ENCODE assay signal across 39 cellular contexts in the genomic region with DNA sequence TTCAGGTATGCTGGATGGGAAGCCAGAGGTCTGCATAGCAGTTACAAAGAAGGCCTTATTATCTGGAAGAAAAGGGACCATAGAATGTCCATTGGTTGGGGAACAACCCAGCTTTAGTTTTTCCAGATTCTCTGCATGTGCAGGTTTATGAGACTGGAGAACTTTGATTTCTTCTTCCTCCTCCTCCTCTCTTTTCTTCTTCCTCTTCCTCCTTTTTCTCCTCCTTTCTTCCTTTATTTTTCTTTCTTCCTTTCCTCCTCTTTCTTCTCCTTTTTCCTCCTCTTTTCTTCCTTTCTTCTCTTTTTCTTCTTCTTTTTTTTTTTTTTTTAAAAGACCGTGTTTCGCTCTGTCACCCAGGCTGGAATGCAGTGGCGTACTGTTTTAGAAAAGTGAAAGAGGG. TPM values are rescaled to one million over a fixed set of nuclear protein-coding genes. Genes with fewer than 3 reads are reported as not detected.
"Had no signal": no experiment of that assay in that cellular context is flagged by ENCODE, and none has a peak within 500 bp of the region (broad histone marks: within the 10 kb centered on the region; RNA-seq: fewer than 3 reads in every experiment).

No MANE protein-coding gene starts in this region.

- H3K36me3 ChIP-seq: ascending aorta, cardiac muscle cell had no signal

- H3K27me3 Mint-ChIP-seq: activated B cell treated with CpG ODN at 0.5 μM for 24 hours; activated CD4-positive, alpha-beta T cell treated with anti-CD3 and anti-CD28 coated beads for 36 hours; activated naive CD4-positive, alpha-beta T cell treated with anti-CD3 and anti-CD28 coated beads, Interleukin-2, amount 10 ng/mL, durations not matched to agents 7 days and 5 days; activated naive CD4-positive, alpha-beta T cell treated with anti-CD3 and anti-CD28 coated beads, Interleukin-2, amount 50 U/mL, for 24 hours; activated naive CD8-positive, alpha-beta T cell; activated naive CD8-positive, alpha-beta T cell treated with anti-CD3 and anti-CD28 coated beads, Interleukin-2, amount 50 U/mL, for 24 hours; central memory CD8-positive, alpha-beta T cell had no signal

- FAIRE-seq: bronchial epithelial cell, TTC549 had no signal

- H3K27ac Mint-ChIP-seq: activated B cell treated with CpG ODN at 0.5 μM for 24 hours; activated CD4-positive, alpha-beta memory T cell treated with anti-CD3 and anti-CD28 coated beads, Interleukin-2, amount 10 ng/mL, durations not matched to agents 7 days and 5 days; activated CD4-positive, alpha-beta T cell treated with anti-CD3 and anti-CD28 coated beads for 36 hours; activated CD4-positive, alpha-beta T cell treated with anti-CD3 and anti-CD28 coated beads, Interleukin-2, amount 10 ng/mL, durations not matched to agents 7 days and 5 days; activated CD8-positive, alpha-beta memory T cell treated with anti-CD3 and anti-CD28 coated beads, Interleukin-2, amount 10 ng/mL, durations not matched to agents 7 days and 5 days; activated CD8-positive, alpha-beta T cell treated with anti-CD3 and anti-CD28 coated beads, Interleukin-2, amount 10 ng/mL, durations not matched to agents 7 days and 5 days; activated naive CD4-positive, alpha-beta T cell treated with anti-CD3 and anti-CD28 coated beads, Interleukin-2, amount 10 ng/mL, durations not matched to agents 7 days and 5 days; activated naive CD4-positive, alpha-beta T cell treated with anti-CD3 and anti-CD28 coated beads, Interleukin-2, amount 50 U/mL, for 24 hours; activated naive CD8-positive, alpha-beta T cell; activated naive CD8-positive, alpha-beta T cell treated with anti-CD3 and anti-CD28 coated beads, Interleukin-2, amount 10 ng/mL, durations not matched to agents 7 days and 5 days; activated naive CD8-positive, alpha-beta T cell treated with anti-CD3 and anti-CD28 coated beads, Interleukin-2, amount 50 U/mL, for 24 hours; activated T-helper 2 cell treated with anti-CD3 and anti-CD28 coated beads, Interferon-gamma antibody, Interleukin-2, Interleukin-4, amounts not matched to agents 10 μg/mL and 5 μg/mL and 100 μg/mL, durations not matched to agents 14 hours and 24 hours and 36 hours; brain; T-helper 1 cell treated with Interleukin-12 subunit alpha and Interleukin-12 subunit beta and Interleukin-4 antibody, amounts not matched to agents 30 μg/mL and 1 μg/mL, for 36 hours; T-helper 2 cell treated with Interferon-gamma antibody and Interleukin-4, amounts not matched to agents 5 μg/mL and 100 μg/mL, for 36 hours had no signal

- H3K27me3 ChIP-seq: ascending aorta, cardiac muscle cell had no signal

- H3K4me3 Mint-ChIP-seq: activated B cell treated with CpG ODN at 0.5 μM for 24 hours; activated CD4-positive, alpha-beta memory T cell treated with anti-CD3 and anti-CD28 coated beads, Interleukin-2, amount 10 ng/mL, durations not matched to agents 7 days and 5 days; activated CD4-positive, alpha-beta T cell treated with anti-CD3 and anti-CD28 coated beads for 36 hours; activated CD4-positive, alpha-beta T cell treated with anti-CD3 and anti-CD28 coated beads, Interleukin-2, amount 10 ng/mL, durations not matched to agents 7 days and 5 days; activated CD8-positive, alpha-beta memory T cell treated with anti-CD3 and anti-CD28 coated beads, Interleukin-2, amount 10 ng/mL, durations not matched to agents 7 days and 5 days; activated CD8-positive, alpha-beta T cell treated with anti-CD3 and anti-CD28 coated beads, Interleukin-2, amount 10 ng/mL, durations not matched to agents 7 days and 5 days; activated naive CD4-positive, alpha-beta T cell treated with anti-CD3 and anti-CD28 coated beads, Interleukin-2, amount 10 ng/mL, durations not matched to agents 7 days and 5 days; activated naive CD4-positive, alpha-beta T cell treated with anti-CD3 and anti-CD28 coated beads, Interleukin-2, amount 50 U/mL, for 24 hours; activated naive CD8-positive, alpha-beta T cell; activated naive CD8-positive, alpha-beta T cell treated with anti-CD3 and anti-CD28 coated beads, Interleukin-2, amount 10 ng/mL, durations not matched to agents 7 days and 5 days; activated naive CD8-positive, alpha-beta T cell treated with anti-CD3 and anti-CD28 coated beads, Interleukin-2, amount 50 U/mL, for 24 hours; activated T-cell treated with anti-CD3 and anti-CD28 coated beads, Interleukin-2, amount 50 U/mL, for 4 hours; brain; central memory CD8-positive, alpha-beta T cell; T-helper 1 cell treated with Interleukin-12 subunit alpha and Interleukin-12 subunit beta and Interleukin-4 antibody, amounts not matched to agents 30 μg/mL and 1 μg/mL, for 36 hours; T-helper 2 cell treated with Interferon-gamma antibody and Interleukin-4, amounts not matched to agents 5 μg/mL and 100 μg/mL, for 36 hours had no signal

- H3K4me1 ChIP-seq: ascending aorta had no signal

- H3K4me3 ChIP-seq: ascending aorta, cardiac muscle cell had no signal

- ATAC-seq: activated CD4-positive, alpha-beta T cell treated with anti-CD3 and anti-CD28 coated beads for 36 hours; activated CD8-positive, alpha-beta memory T cell treated with anti-CD3 and anti-CD28 coated beads, Interleukin-2, amount 10 ng/mL, durations not matched to agents 7 days and 5 days; activated CD8-positive, alpha-beta T cell treated with anti-CD3 and anti-CD28 coated beads, Interleukin-2, amount 10 ng/mL, durations not matched to agents 7 days and 5 days; activated naive CD8-positive, alpha-beta T cell treated with anti-CD3 and anti-CD28 coated beads, Interleukin-2, amount 50 U/mL, for 24 hours; activated T-cell treated with anti-CD3 and anti-CD28 coated beads, Interleukin-2, amount 50 U/mL, for 4 hours had no signal

- H3K36me3 Mint-ChIP-seq: activated naive CD8-positive, alpha-beta T cell; activated naive CD8-positive, alpha-beta T cell treated with anti-CD3 and anti-CD28 coated beads, Interleukin-2, amount 10 ng/mL, durations not matched to agents 7 days and 5 days had no signal

- DNase-seq: activated B cell treated with CpG ODN at 0.5 μM for 24 hours; activated CD4-positive, alpha-beta memory T cell treated with anti-CD3 and anti-CD28 coated beads, Interleukin-2, amount 10 ng/mL, durations not matched to agents 7 days and 5 days; activated CD4-positive, alpha-beta T cell treated with anti-CD3 and anti-CD28 coated beads for 1 hour; activated CD4-positive, alpha-beta T cell treated with anti-CD3 and anti-CD28 coated beads for 36 hours; activated CD4-positive, alpha-beta T cell treated with anti-CD3 and anti-CD28 coated beads for 48 hours; activated CD4-positive, alpha-beta T cell treated with anti-CD3 and anti-CD28 coated beads, Interleukin-2, amount 10 ng/mL, durations not matched to agents 7 days and 5 days; activated CD4-positive, alpha-beta T cell treated with anti-CD3 and anti-CD28 coated beads, Interleukin-2, amount 50 U/mL, for 48 hours; activated CD8-positive, alpha-beta memory T cell treated with anti-CD3 and anti-CD28 coated beads for 24 hours; activated CD8-positive, alpha-beta memory T cell treated with anti-CD3 and anti-CD28 coated beads, Interleukin-2, amount 10 ng/mL, durations not matched to agents 7 days and 5 days; activated CD8-positive, alpha-beta T cell treated with anti-CD3 and anti-CD28 coated beads, Interleukin-2, amount 10 ng/mL, durations not matched to agents 7 days and 5 days; activated effector memory CD4-positive, alpha-beta T cell treated with Interleukin-2 at 50 U/mL for 16 hours; activated gamma-delta T cell; activated naive CD4-positive, alpha-beta T cell treated with Interleukin-2 at 50 U/mL for 16 hours; activated naive CD8-positive, alpha-beta T cell treated with anti-CD3 and anti-CD28 coated beads, Interleukin-2, amount 10 ng/mL, durations not matched to agents 7 days and 5 days; activated naive CD8-positive, alpha-beta T cell treated with anti-CD3 and anti-CD28 coated beads, Interleukin-2, amount 50 U/mL, for 24 hours; activated T-cell treated with anti-CD3 and anti-CD28 coated beads, Interleukin-2, amount 50 U/mL, for 1 hour; activated T-cell treated with anti-CD3 and anti-CD28 coated beads, Interleukin-2, amount 50 U/mL, for 4 hours; amygdala; anterior cingulate cortex; caudate nucleus; cerebellar nuclear complex; T-helper 1 cell; T-helper 2 cell; T-helper 9 cell had no signal

- H3K4me1 Mint-ChIP-seq: activated CD4-positive, alpha-beta T cell treated with anti-CD3 and anti-CD28 coated beads for 36 hours; activated CD8-positive, alpha-beta memory T cell treated with anti-CD3 and anti-CD28 coated beads, Interleukin-2, amount 10 ng/mL, durations not matched to agents 7 days and 5 days; activated naive CD4-positive, alpha-beta T cell treated with anti-CD3 and anti-CD28 coated beads, Interleukin-2, amount 10 ng/mL, durations not matched to agents 7 days and 5 days; activated naive CD4-positive, alpha-beta T cell treated with anti-CD3 and anti-CD28 coated beads, Interleukin-2, amount 50 U/mL, for 24 hours; activated naive CD8-positive, alpha-beta T cell treated with anti-CD3 and anti-CD28 coated beads, Interleukin-2, amount 50 U/mL, for 24 hours; brain; central memory CD8-positive, alpha-beta T cell had no signal

- H3K27ac ChIP-seq: ascending aorta, cardiac muscle cell, VCaP had no signal

- H3K9me3 Mint-ChIP-seq: activated B cell treated with CpG ODN at 0.5 μM for 24 hours; activated CD4-positive, alpha-beta memory T cell treated with anti-CD3 and anti-CD28 coated beads, Interleukin-2, amount 10 ng/mL, durations not matched to agents 7 days and 5 days; activated CD4-positive, alpha-beta T cell treated with anti-CD3 and anti-CD28 coated beads, Interleukin-2, amount 10 ng/mL, durations not matched to agents 7 days and 5 days; activated naive CD4-positive, alpha-beta T cell treated with anti-CD3 and anti-CD28 coated beads, Interleukin-2, amount 10 ng/mL, durations not matched to agents 7 days and 5 days; activated naive CD4-positive, alpha-beta T cell treated with anti-CD3 and anti-CD28 coated beads, Interleukin-2, amount 50 U/mL, for 24 hours; activated naive CD8-positive, alpha-beta T cell treated with anti-CD3 and anti-CD28 coated beads, Interleukin-2, amount 10 ng/mL, durations not matched to agents 7 days and 5 days; activated naive CD8-positive, alpha-beta T cell treated with anti-CD3 and anti-CD28 coated beads, Interleukin-2, amount 50 U/mL, for 24 hours; activated T-cell treated with anti-CD3 and anti-CD28 coated beads, Interleukin-2, amount 50 U/mL, for 4 hours; activated T-helper 2 cell treated with anti-CD3 and anti-CD28 coated beads, Interferon-gamma antibody, Interleukin-2, Interleukin-4, amounts not matched to agents 10 μg/mL and 5 μg/mL and 100 μg/mL, durations not matched to agents 14 hours and 24 hours and 36 hours; central memory CD8-positive, alpha-beta T cell; T-helper 1 cell treated with Interleukin-12 subunit alpha and Interleukin-12 subunit beta and Interleukin-4 antibody, amounts not matched to agents 30 μg/mL and 1 μg/mL, for 36 hours; T-helper 2 cell treated with Interferon-gamma antibody and Interleukin-4, amounts not matched to agents 5 μg/mL and 100 μg/mL, for 36 hours had no signal

- H3K9me3 ChIP-seq: ascending aorta had no signal

RNA-seq across cellular contexts. Expression of gene NLRP9, which starts 32.2 kb away (rescaled TPM):
- total RNA-seq: activated B cell treated with CpG ODN at 0.5 μM for 24 hours; activated CD4-positive, alpha-beta memory T cell treated with anti-CD3 and anti-CD28 coated beads, Interleukin-2, amount 10 ng/mL, durations not matched to agents 7 days and 5 days; activated CD4-positive, alpha-beta T cell treated with anti-CD3 and anti-CD28 coated beads for 36 hours; activated CD4-positive, alpha-beta T cell treated with anti-CD3 and anti-CD28 coated beads, Interleukin-2, amount 10 ng/mL, durations not matched to agents 7 days and 5 days; activated CD8-positive, alpha-beta memory T cell treated with anti-CD3 and anti-CD28 coated beads, Interleukin-2, amount 10 ng/mL, durations not matched to agents 7 days and 5 days; activated CD8-positive, alpha-beta T cell treated with anti-CD3 and anti-CD28 coated beads, Interleukin-2, amount 10 ng/mL, durations not matched to agents 7 days and 5 days; activated naive CD8-positive, alpha-beta T cell treated with anti-CD3 and anti-CD28 coated beads, Interleukin-2, amount 10 ng/mL, durations not matched to agents 7 days and 5 days; activated T-cell treated with anti-CD3 and anti-CD28 coated beads, Interleukin-2, amount 50 U/mL, for 4 hours; activated T-helper 2 cell treated with anti-CD3 and anti-CD28 coated beads, Interferon-gamma antibody, Interleukin-2, Interleukin-4, amounts not matched to agents 10 μg/mL and 5 μg/mL and 100 μg/mL, durations not matched to agents 14 hours and 24 hours and 36 hours; ascending aorta; bronchial epithelial cell; cardiac muscle cell; chondrocyte had no signal
- polyA plus RNA-seq: adipose tissue, cardiac muscle cell had no signal

RNA-seq across cellular contexts. Expression of gene RFPL4A, which starts 52.9 kb away (rescaled TPM):
- total RNA-seq: activated B cell treated with CpG ODN at 0.5 μM for 24 hours; activated CD4-positive, alpha-beta memory T cell treated with anti-CD3 and anti-CD28 coated beads, Interleukin-2, amount 10 ng/mL, durations not matched to agents 7 days and 5 days; activated CD4-positive, alpha-beta T cell treated with anti-CD3 and anti-CD28 coated beads for 36 hours; activated CD4-positive, alpha-beta T cell treated with anti-CD3 and anti-CD28 coated beads, Interleukin-2, amount 10 ng/mL, durations not matched to agents 7 days and 5 days; activated CD8-positive, alpha-beta memory T cell treated with anti-CD3 and anti-CD28 coated beads, Interleukin-2, amount 10 ng/mL, durations not matched to agents 7 days and 5 days; activated CD8-positive, alpha-beta T cell treated with anti-CD3 and anti-CD28 coated beads, Interleukin-2, amount 10 ng/mL, durations not matched to agents 7 days and 5 days; activated naive CD8-positive, alpha-beta T cell treated with anti-CD3 and anti-CD28 coated beads, Interleukin-2, amount 10 ng/mL, durations not matched to agents 7 days and 5 days; activated T-cell treated with anti-CD3 and anti-CD28 coated beads, Interleukin-2, amount 50 U/mL, for 4 hours; activated T-helper 2 cell treated with anti-CD3 and anti-CD28 coated beads, Interferon-gamma antibody, Interleukin-2, Interleukin-4, amounts not matched to agents 10 μg/mL and 5 μg/mL and 100 μg/mL, durations not matched to agents 14 hours and 24 hours and 36 hours; ascending aorta; bronchial epithelial cell; cardiac muscle cell; chondrocyte had no signal
- polyA plus RNA-seq: adipose tissue, cardiac muscle cell had no signal
